Comparison of ENCODE assay signal across 1 cellular context in the genomic region with DNA sequence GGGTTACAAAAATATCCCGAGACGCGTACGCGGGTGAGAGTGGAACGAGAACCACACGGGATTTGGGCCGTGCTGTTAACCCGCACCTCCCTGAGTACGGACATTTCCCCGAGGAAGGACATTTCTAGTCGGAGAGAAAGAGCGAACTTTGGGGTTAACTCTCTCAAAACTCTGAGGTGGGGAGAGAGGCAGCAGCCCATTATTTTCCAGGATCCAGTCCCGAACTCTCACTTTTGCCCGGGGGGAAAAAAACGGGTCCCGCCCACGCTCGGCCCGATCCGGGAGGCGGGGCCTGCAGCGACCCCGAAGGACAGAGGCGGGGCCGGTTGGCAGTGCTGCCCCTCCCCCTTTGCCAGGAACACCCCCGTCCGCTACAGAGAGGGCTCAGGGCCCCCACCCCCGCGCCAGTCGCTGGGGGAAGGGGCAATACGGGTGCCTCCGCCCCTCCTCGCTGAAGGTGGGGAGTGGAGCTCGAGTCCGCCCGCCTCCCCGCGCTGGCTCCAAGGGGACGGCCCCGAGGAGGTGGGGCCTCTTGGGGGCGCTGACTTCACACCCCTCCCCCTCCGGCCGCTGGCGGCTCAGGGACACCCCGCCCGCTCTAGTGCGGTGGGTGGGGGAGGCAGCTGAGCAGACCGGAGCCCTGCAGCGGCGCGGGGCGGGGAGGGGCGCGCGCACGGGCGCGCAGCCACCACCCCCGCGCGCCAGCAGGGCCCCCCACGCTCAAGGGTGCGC.
TF ChIP-seq lines count a peak whose summit lies in the region.

No MANE protein-coding gene starts in this region.

TF ChIP-seq in H1, 55 proteins besides CTCF, POLR2A, EP300 and RAD21:
- TF ChIP-seq CREB1 (IDR thresholded peaks at IDR 0.05) (no peak; the same call in 1 of the 2 replicates), SP4 (IDR thresholded peaks at IDR 0.05; ENCODE audit: low read length) (peak; percentile 93; the same call in 1 of the 2 replicates), TAF7 (optimal IDR thresholded peaks at IDR 0.05; ENCODE audit: borderline replicate concordance, low read depth, low read length) (peak; percentile 86), CBX5 (IDR thresholded peaks at IDR 0.05; ENCODE audit: low read depth, low read length) (no peak), JUN (IDR thresholded peaks at IDR 0.05; ENCODE audit: low read depth, low read length) (no peak), TEAD4 (IDR thresholded peaks at IDR 0.05; ENCODE audit: low read depth, low read length) (no peak), SAP30 (IDR thresholded peaks at IDR 0.05; ENCODE audit: insufficient read depth, insufficient replicate concordance, low read length) (peak; percentile 45), TBP (IDR thresholded peaks at IDR 0.05; ENCODE audit: low read depth, low read length) (peak; percentile 63; the same call in 1 of the 2 replicates), JUND (IDR thresholded peaks at IDR 0.05; ENCODE audit: low read length) (no peak), KDM4A (IDR thresholded peaks at IDR 0.05; ENCODE audit: low read depth, low read length, severe bottlenecking) (no peak), KDM1A (IDR thresholded peaks at IDR 0.05; ENCODE audit: borderline replicate concordance, low read length) (no peak), TCF12 (IDR thresholded peaks at IDR 0.05; ENCODE audit: low read depth, low read length) (no peak; the same call in 1 of the 2 replicates), GTF2F1 (IDR thresholded peaks at IDR 0.05; ENCODE audit: borderline replicate concordance, low read depth, low read length) (no peak), HDAC2 (IDR thresholded peaks at IDR 0.05; ENCODE audit: borderline replicate concordance in 1 of 2, low read depth in 2 of 2, low read length in 2 of 2) (no peak; a peak in 1 of 4 replicates), BACH1 (IDR thresholded peaks at IDR 0.05; ENCODE audit: low read length) (no peak; the same call in 1 of the 2 replicates), BCL11A (IDR thresholded peaks at IDR 0.05; ENCODE audit: low read depth in 2 of 2, low read length in 2 of 2) (no peak), SP2 (IDR thresholded peaks at IDR 0.05; ENCODE audit: low read length) (no peak; the same call in 1 of the 2 replicates), POLR2AphosphoS5 (IDR thresholded peaks at IDR 0.05; ENCODE audit: low read depth, low read length) (peak; percentile 79), SUZ12 (IDR thresholded peaks at IDR 0.05; ENCODE audit: low read length) (no peak), SRF (IDR thresholded peaks at IDR 0.05; ENCODE audit: low read depth, low read length) (0 out of 2 replicates have a peak, but pooled peaks have one; percentile 3), KDM5A (IDR thresholded peaks at IDR 0.05; ENCODE audit: low read length) (no peak), ASH2L (IDR thresholded peaks at IDR 0.05; ENCODE audit: low read length) (peak; percentile 32), BRCA1 (IDR thresholded peaks at IDR 0.05; ENCODE audit: low read depth, low read length) (no peak), RBBP5 (IDR thresholded peaks at IDR 0.05; ENCODE audit: borderline replicate concordance, low read depth, low read length) (peak; percentile 56; the same call in 1 of the 2 replicates), MAFK (IDR thresholded peaks at IDR 0.05; ENCODE audit: low read depth, low read length) (no peak), EZH2 (IDR thresholded peaks at IDR 0.05; ENCODE audit: low read depth, low read length, severe bottlenecking) (no peak), HDAC6 (IDR thresholded peaks at IDR 0.05; ENCODE audit: low read depth, low read length) (no peak), TAF1 (IDR thresholded peaks at IDR 0.05; ENCODE audit: low read depth, low read length) (no peak; the same call in 1 of the 2 replicates), SP1 (IDR thresholded peaks at IDR 0.05; ENCODE audit: low read depth, low read length) (peak; percentile 69), POU5F1 (IDR thresholded peaks at IDR 0.05; ENCODE audit: low read depth, low read length) (no peak), NANOG (IDR thresholded peaks at IDR 0.05; ENCODE audit: insufficient read depth, low read depth, low read length, poor library complexity, severe bottlenecking) (no peak), NRF1 (IDR thresholded peaks at IDR 0.05; ENCODE audit: low read depth, low read length) (no peak), CTBP2 (IDR thresholded peaks at IDR 0.05; ENCODE audit: borderline replicate concordance, insufficient read depth, insufficient read length, low read length) (peak; percentile 36), SIRT6 (IDR thresholded peaks at IDR 0.05; ENCODE audit: low read length) (no peak), EGR1 (IDR thresholded peaks at IDR 0.05; ENCODE audit: borderline replicate concordance, low read depth, low read length) (peak; percentile 99), CHD2 (IDR thresholded peaks at IDR 0.05; ENCODE audit: low read length) (peak; percentile 35; the same call in 1 of the 2 replicates), SIN3A (conservative IDR thresholded peaks at IDR 0.05 in 1 of 2, IDR thresholded peaks at IDR 0.05 in 1 of 2; ENCODE audit: low read depth in 1 of 2, low read length in 2 of 2) (0 out of 4 replicates have a peak, but pooled peaks of 1 of the 2 experiments have one; percentile 67)
- TF ChIP-seq, protein P1, sequence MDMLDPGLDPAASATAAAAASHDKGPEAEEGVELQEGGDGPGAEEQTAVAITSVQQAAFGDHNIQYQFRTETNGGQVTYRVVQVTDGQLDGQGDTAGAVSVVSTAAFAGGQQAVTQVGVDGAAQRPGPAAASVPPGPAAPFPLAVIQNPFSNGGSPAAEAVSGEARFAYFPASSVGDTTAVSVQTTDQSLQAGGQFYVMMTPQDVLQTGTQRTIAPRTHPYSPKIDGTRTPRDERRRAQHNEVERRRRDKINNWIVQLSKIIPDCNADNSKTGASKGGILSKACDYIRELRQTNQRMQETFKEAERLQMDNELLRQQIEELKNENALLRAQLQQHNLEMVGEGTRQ (IDR thresholded peaks at IDR 0.05; ENCODE audit: low read length): no peak
- TF ChIP-seq, protein P2, sequence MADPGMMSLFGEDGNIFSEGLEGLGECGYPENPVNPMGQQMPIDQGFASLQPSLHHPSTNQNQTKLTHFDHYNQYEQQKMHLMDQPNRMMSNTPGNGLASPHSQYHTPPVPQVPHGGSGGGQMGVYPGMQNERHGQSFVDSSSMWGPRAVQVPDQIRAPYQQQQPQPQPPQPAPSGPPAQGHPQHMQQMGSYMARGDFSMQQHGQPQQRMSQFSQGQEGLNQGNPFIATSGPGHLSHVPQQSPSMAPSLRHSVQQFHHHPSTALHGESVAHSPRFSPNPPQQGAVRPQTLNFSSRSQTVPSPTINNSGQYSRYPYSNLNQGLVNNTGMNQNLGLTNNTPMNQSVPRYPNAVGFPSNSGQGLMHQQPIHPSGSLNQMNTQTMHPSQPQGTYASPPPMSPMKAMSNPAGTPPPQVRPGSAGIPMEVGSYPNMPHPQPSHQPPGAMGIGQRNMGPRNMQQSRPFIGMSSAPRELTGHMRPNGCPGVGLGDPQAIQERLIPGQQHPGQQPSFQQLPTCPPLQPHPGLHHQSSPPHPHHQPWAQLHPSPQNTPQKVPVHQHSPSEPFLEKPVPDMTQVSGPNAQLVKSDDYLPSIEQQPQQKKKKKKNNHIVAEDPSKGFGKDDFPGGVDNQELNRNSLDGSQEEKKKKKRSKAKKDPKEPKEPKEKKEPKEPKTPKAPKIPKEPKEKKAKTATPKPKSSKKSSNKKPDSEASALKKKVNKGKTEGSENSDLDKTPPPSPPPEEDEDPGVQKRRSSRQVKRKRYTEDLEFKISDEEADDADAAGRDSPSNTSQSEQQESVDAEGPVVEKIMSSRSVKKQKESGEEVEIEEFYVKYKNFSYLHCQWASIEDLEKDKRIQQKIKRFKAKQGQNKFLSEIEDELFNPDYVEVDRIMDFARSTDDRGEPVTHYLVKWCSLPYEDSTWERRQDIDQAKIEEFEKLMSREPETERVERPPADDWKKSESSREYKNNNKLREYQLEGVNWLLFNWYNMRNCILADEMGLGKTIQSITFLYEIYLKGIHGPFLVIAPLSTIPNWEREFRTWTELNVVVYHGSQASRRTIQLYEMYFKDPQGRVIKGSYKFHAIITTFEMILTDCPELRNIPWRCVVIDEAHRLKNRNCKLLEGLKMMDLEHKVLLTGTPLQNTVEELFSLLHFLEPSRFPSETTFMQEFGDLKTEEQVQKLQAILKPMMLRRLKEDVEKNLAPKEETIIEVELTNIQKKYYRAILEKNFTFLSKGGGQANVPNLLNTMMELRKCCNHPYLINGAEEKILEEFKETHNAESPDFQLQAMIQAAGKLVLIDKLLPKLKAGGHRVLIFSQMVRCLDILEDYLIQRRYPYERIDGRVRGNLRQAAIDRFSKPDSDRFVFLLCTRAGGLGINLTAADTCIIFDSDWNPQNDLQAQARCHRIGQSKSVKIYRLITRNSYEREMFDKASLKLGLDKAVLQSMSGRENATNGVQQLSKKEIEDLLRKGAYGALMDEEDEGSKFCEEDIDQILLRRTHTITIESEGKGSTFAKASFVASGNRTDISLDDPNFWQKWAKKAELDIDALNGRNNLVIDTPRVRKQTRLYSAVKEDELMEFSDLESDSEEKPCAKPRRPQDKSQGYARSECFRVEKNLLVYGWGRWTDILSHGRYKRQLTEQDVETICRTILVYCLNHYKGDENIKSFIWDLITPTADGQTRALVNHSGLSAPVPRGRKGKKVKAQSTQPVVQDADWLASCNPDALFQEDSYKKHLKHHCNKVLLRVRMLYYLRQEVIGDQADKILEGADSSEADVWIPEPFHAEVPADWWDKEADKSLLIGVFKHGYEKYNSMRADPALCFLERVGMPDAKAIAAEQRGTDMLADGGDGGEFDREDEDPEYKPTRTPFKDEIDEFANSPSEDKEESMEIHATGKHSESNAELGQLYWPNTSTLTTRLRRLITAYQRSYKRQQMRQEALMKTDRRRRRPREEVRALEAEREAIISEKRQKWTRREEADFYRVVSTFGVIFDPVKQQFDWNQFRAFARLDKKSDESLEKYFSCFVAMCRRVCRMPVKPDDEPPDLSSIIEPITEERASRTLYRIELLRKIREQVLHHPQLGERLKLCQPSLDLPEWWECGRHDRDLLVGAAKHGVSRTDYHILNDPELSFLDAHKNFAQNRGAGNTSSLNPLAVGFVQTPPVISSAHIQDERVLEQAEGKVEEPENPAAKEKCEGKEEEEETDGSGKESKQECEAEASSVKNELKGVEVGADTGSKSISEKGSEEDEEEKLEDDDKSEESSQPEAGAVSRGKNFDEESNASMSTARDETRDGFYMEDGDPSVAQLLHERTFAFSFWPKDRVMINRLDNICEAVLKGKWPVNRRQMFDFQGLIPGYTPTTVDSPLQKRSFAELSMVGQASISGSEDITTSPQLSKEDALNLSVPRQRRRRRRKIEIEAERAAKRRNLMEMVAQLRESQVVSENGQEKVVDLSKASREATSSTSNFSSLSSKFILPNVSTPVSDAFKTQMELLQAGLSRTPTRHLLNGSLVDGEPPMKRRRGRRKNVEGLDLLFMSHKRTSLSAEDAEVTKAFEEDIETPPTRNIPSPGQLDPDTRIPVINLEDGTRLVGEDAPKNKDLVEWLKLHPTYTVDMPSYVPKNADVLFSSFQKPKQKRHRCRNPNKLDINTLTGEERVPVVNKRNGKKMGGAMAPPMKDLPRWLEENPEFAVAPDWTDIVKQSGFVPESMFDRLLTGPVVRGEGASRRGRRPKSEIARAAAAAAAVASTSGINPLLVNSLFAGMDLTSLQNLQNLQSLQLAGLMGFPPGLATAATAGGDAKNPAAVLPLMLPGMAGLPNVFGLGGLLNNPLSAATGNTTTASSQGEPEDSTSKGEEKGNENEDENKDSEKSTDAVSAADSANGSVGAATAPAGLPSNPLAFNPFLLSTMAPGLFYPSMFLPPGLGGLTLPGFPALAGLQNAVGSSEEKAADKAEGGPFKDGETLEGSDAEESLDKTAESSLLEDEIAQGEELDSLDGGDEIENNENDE (IDR thresholded peaks at IDR 0.05; ENCODE audit: insufficient replicate concordance, low read length): no peak
- TF ChIP-seq, protein P3, sequence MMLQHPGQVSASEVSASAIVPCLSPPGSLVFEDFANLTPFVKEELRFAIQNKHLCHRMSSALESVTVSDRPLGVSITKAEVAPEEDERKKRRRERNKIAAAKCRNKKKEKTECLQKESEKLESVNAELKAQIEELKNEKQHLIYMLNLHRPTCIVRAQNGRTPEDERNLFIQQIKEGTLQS (IDR thresholded peaks at IDR 0.05; ENCODE audit: insufficient read depth, low read depth, low read length): no peak
